Comparison of ENCODE assay signal across 22 cellular contexts in genomic region chr7:101207459-101207858, GRCh38. TPM values are rescaled to one million over a fixed set of nuclear protein-coding genes. Genes with fewer than 3 reads are reported as not detected.
DNase-seq lines count a peak whose midpoint lies in the region; ATAC-seq and TF ChIP-seq lines count a peak whose summit lies in the region.
"Had no signal": no experiment of that assay in that cellular context is flagged by ENCODE, and none has a peak within 500 bp of the region (broad histone marks: within the 10 kb centered on the region; RNA-seq: fewer than 3 reads in every experiment).

No MANE protein-coding gene starts in this region.

- peak overlapping the region; percentile 15 for H4K91ac ChIP-seq in mesenchymal stem cell (ENCODE audit: low read length)

- no peak overlapping the region for H2AK5ac ChIP-seq in mesenchymal stem cell (ENCODE audit: low read length, severe bottlenecking)

- peaks cover 0 to 8% (median 2%) of the 10 kb centered on the region in 4 donors for H3K4me1 Mint-ChIP-seq in CD4-positive, CD25-positive, alpha-beta regulatory T cell

- H3K23ac ChIP-seq in mesenchymal stem cell (ENCODE audit: low read length in 2 of 2): no peak overlapping the region

- no peak overlapping the region for H3K14ac ChIP-seq in mesenchymal stem cell (ENCODE audit: low read length in 2 of 2)

- ATAC-seq in CD4-positive, CD25-positive, alpha-beta regulatory T cell (ENCODE audit: low read depth in 2 of 2): no peak
- peak; percentile 20 for ATAC-seq in aorta (ENCODE audit: low FRiP score)
- ATAC-seq in foreskin keratinocyte: no peak
- no peak for ATAC-seq in GM21528 (IDR thresholded peaks at IDR 0.05; ENCODE audit: low FRiP score, unreplicated experiment)
- ATAC-seq: A549; CD8-positive, alpha-beta T cell; HCT116 had no signal

- no peak overlapping the region for H3K4me3 Mint-ChIP-seq in CD4-positive, CD25-positive, alpha-beta regulatory T cell
- H3K4me3 Mint-ChIP-seq: CD8-positive, alpha-beta T cell; HFFc6; IgD-negative memory B cell had no signal

- H3K27ac ChIP-seq in CD4-positive, CD25-positive, alpha-beta regulatory T cell (ENCODE audit: insufficient read depth, low read length, poor library complexity, severe bottlenecking): no peak overlapping the region
- H3K27ac ChIP-seq in mesenchymal stem cell (ENCODE audit: low read length, poor library complexity, severe bottlenecking) (no peak overlapping the region), aorta (ENCODE audit: low read depth in 1 of 2, low read length in 2 of 2) (no peak overlapping the region), foreskin keratinocyte (no peak overlapping the region)
- H3K27ac ChIP-seq: A549, C4-2B, HL-60 had no signal

- no peak overlapping the region for H3K4me2 ChIP-seq in mesenchymal stem cell (ENCODE audit: low read length, poor library complexity, severe bottlenecking)
- H3K4me2 ChIP-seq: A549 had no signal

- peak overlapping the region in 2 of 3 donors; percentile 6 to 15 for H3K27ac Mint-ChIP-seq in CD4-positive, CD25-positive, alpha-beta regulatory T cell
- H3K27ac Mint-ChIP-seq: CD8-positive, alpha-beta T cell; HFFc6 had no signal

- H3K27me3 ChIP-seq in CD4-positive, CD25-positive, alpha-beta regulatory T cell (ENCODE audit: control insufficient read depth, insufficient read depth, low read length): no peaks in the 10 kb centered on the region
- H3K27me3 ChIP-seq in H7 (ENCODE audit: control insufficient read depth, insufficient read depth, low read length) (peaks cover 4% of the 10 kb centered on the region), mesenchymal stem cell (ENCODE audit: control insufficient read depth in 1 of 2, insufficient read depth in 1 of 2, low read length in 2 of 2) (peaks cover 14 to 15% of the 10 kb centered on the region in 2 experiments), aorta (ENCODE audit: control insufficient read depth in 1 of 2, insufficient read depth in 2 of 2, low read length in 1 of 2) (no peaks in the 10 kb centered on the region), foreskin keratinocyte (peaks cover 8% of the 10 kb centered on the region)

- H3K9ac ChIP-seq in mesenchymal stem cell (ENCODE audit: low read length): no peak overlapping the region

- H3K9me3 ChIP-seq in CD4-positive, CD25-positive, alpha-beta regulatory T cell (ENCODE audit: control insufficient read depth in 2 of 2, low read length in 2 of 2): no peaks in the 10 kb centered on the region
- H3K9me3 ChIP-seq in mesenchymal stem cell (ENCODE audit: control insufficient read depth, low read length): no peaks in the 10 kb centered on the region
- H3K9me3 ChIP-seq in aorta (ENCODE audit: control insufficient read depth, low read length): no peaks in the 10 kb centered on the region
- H3K9me3 ChIP-seq: A549 had no signal

- no peak overlapping the region for H2BK5ac ChIP-seq in mesenchymal stem cell (ENCODE audit: low read depth, low read length, poor library complexity, severe bottlenecking)

- DNase-seq in CD4-positive, CD25-positive, alpha-beta regulatory T cell: no peak
- DNase-seq in H7 (peak; percentile 48), mesenchymal stem cell (no peak), aorta (no peak), foreskin keratinocyte (no peak), HuH-7.5 (ENCODE audit: low spot score) (no peak)
- DNase-seq: AML-193; Calu3; CD8-positive, alpha-beta T cell; DMS79 treated with DMSO at 0.1 percent for 48 hours; GF-D8; HFFc6; KBM-7 had no signal

- peaks cover 4% of the 10 kb centered on the region for H3K36me3 Mint-ChIP-seq in CD4-positive, CD25-positive, alpha-beta regulatory T cell

- H4K8ac ChIP-seq in mesenchymal stem cell (ENCODE audit: low read length): no peak overlapping the region

- no peaks in the 10 kb centered on the region for H3K4me1 ChIP-seq in CD4-positive, CD25-positive, alpha-beta regulatory T cell (ENCODE audit: control insufficient read depth, insufficient read depth, low read length, poor library complexity, severe bottlenecking)
- H3K4me1 ChIP-seq in mesenchymal stem cell (ENCODE audit: control insufficient read depth, insufficient read depth, low read depth, low read length) (peaks cover 10% of the 10 kb centered on the region), aorta (ENCODE audit: control insufficient read depth in 1 of 2, insufficient read depth in 2 of 2, low read length in 2 of 2) (no peaks in the 10 kb centered on the region), foreskin keratinocyte (no peaks in the 10 kb centered on the region)
- H3K4me1 ChIP-seq: A549 had no signal

- no peak overlapping the region for H3K18ac ChIP-seq in mesenchymal stem cell (ENCODE audit: low read depth in 1 of 2, low read length in 2 of 2)

- H2AFZ ChIP-seq in mesenchymal stem cell (ENCODE audit: low read depth, low read length): no peak overlapping the region

- H3K9me3 Mint-ChIP-seq in CD4-positive, CD25-positive, alpha-beta regulatory T cell: peaks cover 0 to 2% (median 0%) of the 10 kb centered on the region in 7 donors
- H3K9me3 Mint-ChIP-seq: CD8-positive, alpha-beta T cell; HFFc6; IgD-negative memory B cell had no signal

- no peak overlapping the region for H3K4ac ChIP-seq in mesenchymal stem cell (ENCODE audit: low read depth in 1 of 2, low read length in 2 of 2)

- WGBS in mesenchymal stem cell: 98% methylated on average over 17 of the region's 17 CpGs
- 88 to 91% methylated on average over 13 to 17 of the region's 17 CpGs for WGBS in aorta, 2 donors

- H2BK120ac ChIP-seq in mesenchymal stem cell (ENCODE audit: low read depth, low read length): no peak overlapping the region

- no peak for TF ChIP-seq CTCF in foreskin keratinocyte (conservative IDR thresholded peaks at IDR 0.05)

- H3K36me3 ChIP-seq in CD4-positive, CD25-positive, alpha-beta regulatory T cell (ENCODE audit: control insufficient read depth, insufficient read depth, low read length): no peaks in the 10 kb centered on the region
- H3K36me3 ChIP-seq in H7 (replicated peaks; ENCODE audit: control insufficient read depth, insufficient read depth, low read length) (no peaks in the 10 kb centered on the region; the same call in 1 of the 2 replicates), mesenchymal stem cell (ENCODE audit: control insufficient read depth in 1 of 2, insufficient read depth in 2 of 2, low read depth in 1 of 2, low read length in 2 of 2) (peaks cover 60 to 62% of the 10 kb centered on the region in 2 experiments), aorta (ENCODE audit: control insufficient read depth in 1 of 2, insufficient read depth in 2 of 2, low read length in 1 of 2) (peaks cover 0 to 7% of the 10 kb centered on the region in 2 donors)

- intact Hi-C loops in aorta (cut with DNase I): no loop called here

- H3K4me3 ChIP-seq in CD4-positive, CD25-positive, alpha-beta regulatory T cell (ENCODE audit: low read depth, low read length): no peak overlapping the region
- H3K4me3 ChIP-seq in H7 (ENCODE audit: insufficient read depth, low read depth, low read length): no peak overlapping the region
- no peak overlapping the region for H3K4me3 ChIP-seq in mesenchymal stem cell (ENCODE audit: insufficient read depth in 1 of 2, low read depth in 1 of 2, low read length in 2 of 2)
- H3K4me3 ChIP-seq in aorta (ENCODE audit: low read length in 2 of 2): no peak overlapping the region
- H3K4me3 ChIP-seq: A549 had no signal

- H2BK15ac ChIP-seq in mesenchymal stem cell (ENCODE audit: low read depth, poor library complexity, severe bottlenecking): no peak overlapping the region

- H2BK12ac ChIP-seq in mesenchymal stem cell (ENCODE audit: low read length in 2 of 2): no peak overlapping the region

- peaks cover 14% of the 10 kb centered on the region for H3K27me3 Mint-ChIP-seq in CD4-positive, CD25-positive, alpha-beta regulatory T cell

- no peaks in the 10 kb centered on the region for H3K79me1 ChIP-seq in mesenchymal stem cell (replicated peaks; ENCODE audit: low read length, poor library complexity, severe bottlenecking)

RNA-seq across cellular contexts. Expression of gene MOGAT3, which starts 6.6 kb away (rescaled TPM):
- total RNA-seq in CD4-positive, CD25-positive, alpha-beta regulatory T cell: not detected
- not detected for polyA plus RNA-seq in CD4-positive, CD25-positive, alpha-beta regulatory T cell
- 0.52 and 1.00 TPM in 2 replicates for total RNA-seq in H7 (2014; rRNA removed; shearing (Covaris generic))
- not detected for polyA plus RNA-seq in mesenchymal stem cell (2013, experiment 1 of 2)
- not detected for polyA plus RNA-seq in mesenchymal stem cell (2013, experiment 2 of 2)
- total RNA-seq in aorta: not detected
- 1 to 10 TPM in 1 of 2 donors, not detected in 1; 5.4 TPM for polyA plus RNA-seq in aorta
- not detected in 2 replicates for total RNA-seq in foreskin keratinocyte
- not detected in 2 replicates for polyA plus RNA-seq in foreskin keratinocyte
- total RNA-seq: Calu3; CD8-positive, alpha-beta T cell; H4; HFFc6 had no signal
- polyA plus RNA-seq: BJ, IgD-negative memory B cell had no signal

RNA-seq across cellular contexts. Expression of gene PLOD3, which starts 9.9 kb away (rescaled TPM):
- 35.4 TPM for total RNA-seq in CD4-positive, CD25-positive, alpha-beta regulatory T cell
- polyA plus RNA-seq in CD4-positive, CD25-positive, alpha-beta regulatory T cell: 10 to 100 TPM; 13.8 to 19.7 (median 14.8) TPM
- 41.9 and 48.3 TPM in 2 replicates for total RNA-seq in H7 (2014; rRNA removed; shearing (Covaris generic))
- 210 TPM for polyA plus RNA-seq in mesenchymal stem cell (2013, experiment 1 of 2)
- polyA plus RNA-seq in mesenchymal stem cell (2013, experiment 2 of 2): 206 TPM
- total RNA-seq in aorta (10 to 100 TPM; 51.8 to 70.6 TPM), foreskin keratinocyte (77.6 and 80.6 TPM in 2 replicates)
- polyA plus RNA-seq in aorta (10 to 100 TPM; 27.2 to 48.5 TPM), foreskin keratinocyte (82.5 and 83.8 TPM in 2 replicates)

RNA-seq across cellular contexts. Expression of gene ZNHIT1, which starts 10.5 kb away (rescaled TPM):
- total RNA-seq in CD4-positive, CD25-positive, alpha-beta regulatory T cell: 41.8 TPM
- polyA plus RNA-seq in CD4-positive, CD25-positive, alpha-beta regulatory T cell: 10 to 100 TPM; 67.6 to 99.6 (median 85.0) TPM
- 58.9 and 83.3 TPM in 2 replicates for total RNA-seq in H7 (2014; rRNA removed; shearing (Covaris generic))
- polyA plus RNA-seq in mesenchymal stem cell (2013, experiment 1 of 2): 83.1 TPM
- 82.5 TPM for polyA plus RNA-seq in mesenchymal stem cell (2013, experiment 2 of 2)
- total RNA-seq in aorta: 10 to 100 TPM; 48.7 to 54.4 TPM
- 100 to 1,000 TPM in 1 of 2 donors, 10 to 100 TPM in 1; 95.8 to 114 TPM for polyA plus RNA-seq in aorta
- total RNA-seq in foreskin keratinocyte: 81.2 and 93.8 TPM in 2 replicates
- polyA plus RNA-seq in foreskin keratinocyte: 121 and 144 TPM in 2 replicates

RNA-seq across cellular contexts. Expression of gene NAT16, which starts 27.4 kb away (rescaled TPM):
- total RNA-seq in CD4-positive, CD25-positive, alpha-beta regulatory T cell: not detected
- polyA plus RNA-seq in CD4-positive, CD25-positive, alpha-beta regulatory T cell: not detected
- total RNA-seq in H7 (2014; rRNA removed; shearing (Covaris generic)): 0.30 and 0.59 TPM in 2 replicates
- polyA plus RNA-seq in mesenchymal stem cell (2013, experiment 1 of 2): not detected
- not detected for polyA plus RNA-seq in mesenchymal stem cell (2013, experiment 2 of 2)
- total RNA-seq in aorta (not detected), foreskin keratinocyte (not detected in 2 replicates)
- polyA plus RNA-seq in aorta (not detected), foreskin keratinocyte (not detected in 2 replicates)
- total RNA-seq: Calu3; CD8-positive, alpha-beta T cell; H4; HFFc6; HT1080 had no signal
- polyA plus RNA-seq: IgD-negative memory B cell had no signal

RNA-seq across cellular contexts. Expression of gene CLDN15, which starts 30.1 kb away (rescaled TPM):
- total RNA-seq in CD4-positive, CD25-positive, alpha-beta regulatory T cell: 22.7 TPM
- polyA plus RNA-seq in CD4-positive, CD25-positive, alpha-beta regulatory T cell: 1 to 10 TPM in 1 of 4 donors, under 1 TPM in 3; 0.64 to 1.4 (median 0.82) TPM
- total RNA-seq in H7 (2014; rRNA removed; shearing (Covaris generic)): 4.2 and 6.1 TPM in 2 replicates
- 3.0 TPM for polyA plus RNA-seq in mesenchymal stem cell (2013, experiment 1 of 2)
- 2.6 TPM for polyA plus RNA-seq in mesenchymal stem cell (2013, experiment 2 of 2)
- total RNA-seq in aorta (10 to 100 TPM in 1 of 2 donors, 1 to 10 TPM in 1; 7.5 to 14.8 TPM), foreskin keratinocyte (1.7 and 3.4 TPM in 2 replicates)
- polyA plus RNA-seq in aorta (10 to 100 TPM in 1 of 2 donors, 1 to 10 TPM in 1; 6.5 to 19.7 TPM), foreskin keratinocyte (2.5 and 3.7 TPM in 2 replicates)
